Comparison of ENCODE assay signal across 35 cellular contexts in genomic region chr6:133688705-133689492, GRCh38.
"Had no signal": no experiment of that assay in that cellular context is flagged by ENCODE, and none has a peak within 500 bp of the region (broad histone marks: within the 10 kb centered on the region; RNA-seq: fewer than 3 reads in every experiment).

No MANE protein-coding gene starts in this region.

- H3K36me3 ChIP-seq: ascending aorta, cardiac muscle cell had no signal

- H3K27ac Mint-ChIP-seq: activated B cell treated with CpG ODN at 0.5 μM for 24 hours; activated CD4-positive, alpha-beta memory T cell treated with anti-CD3 and anti-CD28 coated beads for 36 hours; activated CD4-positive, alpha-beta T cell treated with anti-CD3 and anti-CD28 coated beads, Interleukin-2, amount 10 ng/mL, durations not matched to agents 24 days and 14 days; activated CD8-positive, alpha-beta T cell treated with anti-CD3 and anti-CD28 coated beads for 36 hours; activated naive CD4-positive, alpha-beta T cell treated with anti-CD3 and anti-CD28 coated beads, Interleukin-2, amount 10 ng/mL, durations not matched to agents 7 days and 5 days; activated naive CD4-positive, alpha-beta T cell treated with anti-CD3 and anti-CD28 coated beads, Interleukin-2, amount 50 U/mL, for 24 hours; activated naive CD8-positive, alpha-beta T cell; activated naive CD8-positive, alpha-beta T cell treated with anti-CD3 and anti-CD28 coated beads, Interleukin-2, amount 10 ng/mL, durations not matched to agents 7 days and 5 days; activated naive CD8-positive, alpha-beta T cell treated with anti-CD3 and anti-CD28 coated beads, Interleukin-2, amount 50 U/mL, for 24 hours; activated T-cell treated with anti-CD3 and anti-CD28 coated beads, Interleukin-2, amount 50 U/mL, for 72 hours; activated T-helper 1 cell treated with anti-CD3 and anti-CD28 coated beads, Interleukin-12 subunit alpha, Interleukin-12 subunit beta, Interleukin-2, Interleukin-4 antibody, amounts not matched to agents 30 ng/mL and 10 ng/mL and 1 ng/mL, durations not matched to agents 14 hours and 24 hours and 36 hours; activated T-helper 2 cell treated with anti-CD3 and anti-CD28 coated beads, Interferon-gamma antibody, Interleukin-2, Interleukin-4, amounts not matched to agents 10 μg/mL and 5 μg/mL and 100 μg/mL, durations not matched to agents 14 hours and 24 hours and 36 hours; brain; T-cell; T-helper 2 cell treated with Interferon-gamma antibody and Interleukin-4, amounts not matched to agents 5 μg/mL and 100 μg/mL, for 36 hours had no signal

- H3K4me1 ChIP-seq: ascending aorta had no signal

- ATAC-seq: activated CD8-positive, alpha-beta T cell treated with anti-CD3 and anti-CD28 coated beads for 36 hours; activated naive CD8-positive, alpha-beta T cell treated with anti-CD3 and anti-CD28 coated beads, Interleukin-2, amount 50 U/mL, for 24 hours; activated T-cell treated with anti-CD3 and anti-CD28 coated beads, Interleukin-2, amount 50 U/mL, for 4 hours; T-cell had no signal

- H3K4me1 Mint-ChIP-seq: activated B cell treated with CpG ODN at 0.5 μM for 24 hours; activated CD4-positive, alpha-beta T cell treated with anti-CD3 and anti-CD28 coated beads, Interleukin-2, amount 10 ng/mL, durations not matched to agents 24 days and 14 days; activated naive CD4-positive, alpha-beta T cell treated with anti-CD3 and anti-CD28 coated beads, Interleukin-2, amount 10 ng/mL, durations not matched to agents 7 days and 5 days; activated naive CD4-positive, alpha-beta T cell treated with anti-CD3 and anti-CD28 coated beads, Interleukin-2, amount 50 U/mL, for 24 hours; activated naive CD8-positive, alpha-beta T cell treated with anti-CD3 and anti-CD28 coated beads, Interleukin-2, amount 10 ng/mL, durations not matched to agents 7 days and 5 days; activated naive CD8-positive, alpha-beta T cell treated with anti-CD3 and anti-CD28 coated beads, Interleukin-2, amount 50 U/mL, for 24 hours; brain; central memory CD8-positive, alpha-beta T cell; T-cell had no signal

- H3K36me3 Mint-ChIP-seq: activated CD4-positive, alpha-beta memory T cell treated with anti-CD3 and anti-CD28 coated beads for 36 hours; activated naive CD4-positive, alpha-beta T cell treated with anti-CD3 and anti-CD28 coated beads, Interleukin-2, amount 10 ng/mL, durations not matched to agents 7 days and 5 days; activated naive CD4-positive, alpha-beta T cell treated with anti-CD3 and anti-CD28 coated beads, Interleukin-2, amount 50 U/mL, for 24 hours; activated naive CD8-positive, alpha-beta T cell; activated naive CD8-positive, alpha-beta T cell treated with anti-CD3 and anti-CD28 coated beads, Interleukin-2, amount 10 ng/mL, durations not matched to agents 7 days and 5 days; brain; T-cell had no signal

- H3K27me3 ChIP-seq: ascending aorta, cardiac muscle cell had no signal

- H3K4me3 ChIP-seq: ascending aorta, cardiac muscle cell had no signal

- H3K9me3 Mint-ChIP-seq: activated CD4-positive, alpha-beta T cell treated with anti-CD3 and anti-CD28 coated beads, Interleukin-2, amount 10 ng/mL, durations not matched to agents 24 days and 14 days; activated naive CD8-positive, alpha-beta T cell treated with anti-CD3 and anti-CD28 coated beads, Interleukin-2, amount 10 ng/mL, durations not matched to agents 7 days and 5 days; activated T-cell treated with anti-CD3 and anti-CD28 coated beads, Interleukin-2, amount 50 U/mL, for 4 hours; activated T-cell treated with anti-CD3 and anti-CD28 coated beads, Interleukin-2, amount 50 U/mL, for 72 hours; activated T-helper 1 cell treated with anti-CD3 and anti-CD28 coated beads, Interleukin-12 subunit alpha, Interleukin-12 subunit beta, Interleukin-2, Interleukin-4 antibody, amounts not matched to agents 30 ng/mL and 10 ng/mL and 1 ng/mL, durations not matched to agents 14 hours and 24 hours and 36 hours; activated T-helper 2 cell treated with anti-CD3 and anti-CD28 coated beads, Interferon-gamma antibody, Interleukin-2, Interleukin-4, amounts not matched to agents 10 μg/mL and 5 μg/mL and 100 μg/mL, durations not matched to agents 14 hours and 24 hours and 36 hours; central memory CD8-positive, alpha-beta T cell; T-helper 2 cell treated with Interferon-gamma antibody and Interleukin-4, amounts not matched to agents 5 μg/mL and 100 μg/mL, for 36 hours had no signal

- H3K9me3 ChIP-seq: ascending aorta had no signal

- H3K4me3 Mint-ChIP-seq: activated B cell treated with CpG ODN at 0.5 μM for 24 hours; activated CD4-positive, alpha-beta memory T cell treated with anti-CD3 and anti-CD28 coated beads for 36 hours; activated CD4-positive, alpha-beta T cell treated with anti-CD3 and anti-CD28 coated beads, Interleukin-2, amount 10 ng/mL, durations not matched to agents 24 days and 14 days; activated CD8-positive, alpha-beta T cell treated with anti-CD3 and anti-CD28 coated beads for 36 hours; activated naive CD4-positive, alpha-beta T cell treated with anti-CD3 and anti-CD28 coated beads, Interleukin-2, amount 10 ng/mL, durations not matched to agents 7 days and 5 days; activated naive CD4-positive, alpha-beta T cell treated with anti-CD3 and anti-CD28 coated beads, Interleukin-2, amount 50 U/mL, for 24 hours; activated naive CD8-positive, alpha-beta T cell; activated naive CD8-positive, alpha-beta T cell treated with anti-CD3 and anti-CD28 coated beads, Interleukin-2, amount 10 ng/mL, durations not matched to agents 7 days and 5 days; activated naive CD8-positive, alpha-beta T cell treated with anti-CD3 and anti-CD28 coated beads, Interleukin-2, amount 50 U/mL, for 24 hours; activated T-cell treated with anti-CD3 and anti-CD28 coated beads, Interleukin-2, amount 50 U/mL, for 4 hours; activated T-cell treated with anti-CD3 and anti-CD28 coated beads, Interleukin-2, amount 50 U/mL, for 72 hours; activated T-helper 1 cell treated with anti-CD3 and anti-CD28 coated beads, Interleukin-12 subunit alpha, Interleukin-12 subunit beta, Interleukin-2, Interleukin-4 antibody, amounts not matched to agents 30 ng/mL and 10 ng/mL and 1 ng/mL, durations not matched to agents 14 hours and 24 hours and 36 hours; brain; central memory CD8-positive, alpha-beta T cell; T-cell; T-helper 2 cell treated with Interferon-gamma antibody and Interleukin-4, amounts not matched to agents 5 μg/mL and 100 μg/mL, for 36 hours had no signal

- H3K27ac ChIP-seq: ascending aorta, cardiac muscle cell, VCaP had no signal

- DNase-seq: activated B cell treated with CpG ODN at 0.5 μM for 24 hours; activated CD4-positive, alpha-beta memory T cell treated with anti-CD3 and anti-CD28 coated beads for 36 hours; activated CD4-positive, alpha-beta T cell treated with anti-CD3 and anti-CD28 coated beads for 4 hours; activated CD4-positive, alpha-beta T cell treated with anti-CD3 and anti-CD28 coated beads, Interleukin-2, amount 10 ng/mL, durations not matched to agents 24 days and 14 days; activated CD4-positive, alpha-beta T cell treated with anti-CD3 and anti-CD28 coated beads, Interleukin-2, amount 50 U/mL, for 1 hour; activated CD4-positive, alpha-beta T cell treated with anti-CD3 and anti-CD28 coated beads, Interleukin-2, amount 50 U/mL, for 4 hours; activated CD4-positive, CD25-positive, alpha-beta regulatory T cell treated with anti-CD3 and anti-CD28 coated beads, Interleukin-2, amount 50 U/mL, for 72 hours; activated CD8-positive, alpha-beta memory T cell treated with anti-CD3 and anti-CD28 coated beads, Interleukin-2, amount 50 U/mL, for 4 hours; activated CD8-positive, alpha-beta T cell treated with anti-CD3 and anti-CD28 coated beads for 36 hours; activated effector memory CD4-positive, alpha-beta T cell treated with Interleukin-2 at 50 U/mL for 16 hours; activated gamma-delta T cell; activated naive CD4-positive, alpha-beta T cell treated with anti-CD3 and anti-CD28 coated beads, Interleukin-2, amount 10 ng/mL, durations not matched to agents 7 days and 5 days; activated naive CD4-positive, alpha-beta T cell treated with Interleukin-2 at 50 U/mL for 16 hours; activated naive CD8-positive, alpha-beta T cell treated with anti-CD3 and anti-CD28 coated beads, Interleukin-2, amount 10 ng/mL, durations not matched to agents 7 days and 5 days; activated naive CD8-positive, alpha-beta T cell treated with anti-CD3 and anti-CD28 coated beads, Interleukin-2, amount 50 U/mL, for 24 hours; activated T-cell treated with anti-CD3 and anti-CD28 coated beads for 4 hours; activated T-cell treated with anti-CD3 and anti-CD28 coated beads, Interleukin-2, amount 50 U/mL, for 1 hour; activated T-cell treated with anti-CD3 and anti-CD28 coated beads, Interleukin-2, amount 50 U/mL, for 4 hours; activated T-cell treated with anti-CD3 and anti-CD28 coated beads, Interleukin-2, amount 50 U/mL, for 72 hours; amygdala; anterior cingulate cortex; caudate nucleus; cerebellar nuclear complex; T-cell; T-helper 9 cell had no signal

- H3K27me3 Mint-ChIP-seq: activated B cell treated with CpG ODN at 0.5 μM for 24 hours; activated CD4-positive, alpha-beta memory T cell treated with anti-CD3 and anti-CD28 coated beads for 36 hours; activated CD4-positive, alpha-beta T cell treated with anti-CD3 and anti-CD28 coated beads, Interleukin-2, amount 10 ng/mL, durations not matched to agents 24 days and 14 days; activated naive CD4-positive, alpha-beta T cell treated with anti-CD3 and anti-CD28 coated beads, Interleukin-2, amount 10 ng/mL, durations not matched to agents 7 days and 5 days; activated naive CD4-positive, alpha-beta T cell treated with anti-CD3 and anti-CD28 coated beads, Interleukin-2, amount 50 U/mL, for 24 hours; activated naive CD8-positive, alpha-beta T cell treated with anti-CD3 and anti-CD28 coated beads, Interleukin-2, amount 10 ng/mL, durations not matched to agents 7 days and 5 days; brain; central memory CD8-positive, alpha-beta T cell had no signal
